22 cellular contexts compared by ENCODE assay signal in the genomic region with DNA sequence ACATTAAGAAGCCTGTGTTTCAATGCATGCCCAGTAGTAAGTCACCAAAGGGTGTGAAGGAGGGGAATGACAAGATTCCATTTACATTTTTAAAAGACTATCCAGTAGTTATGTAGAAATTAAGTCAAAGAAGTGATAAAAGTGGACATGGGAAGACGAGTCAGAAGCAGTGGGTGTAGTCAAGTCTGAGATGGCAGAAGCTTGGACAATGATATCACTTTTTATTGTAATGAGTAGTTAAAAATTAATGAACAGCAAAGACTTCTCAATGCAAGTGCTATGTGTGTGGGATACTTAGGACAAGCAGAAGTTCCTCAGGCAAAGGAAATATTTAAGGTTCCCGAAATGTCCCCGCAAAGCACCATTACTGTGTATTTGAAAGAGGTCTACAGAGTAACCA.
DNase-seq lines count a peak whose midpoint lies in the region; ATAC-seq, FAIRE-seq and TF ChIP-seq lines count a peak whose summit lies in the region.
"Had no signal": no experiment of that assay in that cellular context is flagged by ENCODE, and none has a peak within 500 bp of the region (broad histone marks: within the 10 kb centered on the region; RNA-seq: fewer than 3 reads in every experiment).

No MANE protein-coding gene starts in this region.

- in situ Hi-C loops in ACHN (cut with HindIII; ENCODE audit: low pct_ligation_motif_present, low pct_unique_long_range_greater_than_20kb, low sequenced_read_pairs), result no loop called here

- peaks cover 29% of the 10 kb centered on the region for H3K36me3 Mint-ChIP-seq in nephron progenitor cell (ENCODE audit: low read depth)
- H3K36me3 Mint-ChIP-seq: CD8-positive, alpha-beta T cell had no signal

- TF ChIP-seq POLR2A in H54 (IDR thresholded peaks at IDR 0.05; ENCODE audit: low read depth, low read length) (no peak), ovary (IDR thresholded peaks at IDR 0.05) (no peak), GM12891 (IDR thresholded peaks at IDR 0.05; ENCODE audit: low read depth, low read length) (no peak)

- no peak overlapping the region for H3K27ac Mint-ChIP-seq in nephron progenitor cell
- H3K27ac Mint-ChIP-seq: CD8-positive, alpha-beta T cell had no signal

- no peak for TF ChIP-seq EP300 in ovary (IDR thresholded peaks at IDR 0.05)

- intact Hi-C loops in left colon (cut with DNase I, micrococcal nuclease), result no loop called here
- intact Hi-C loops in ovary (cut with DNase I), result no loop called here

- H3K4me3 ChIP-seq in epithelial cell of proximal tubule (ENCODE audit: low read depth, low read length) (no peak overlapping the region), ovary (no peak overlapping the region)

- no peak overlapping the region for H3K4me3 Mint-ChIP-seq in nephron progenitor cell
- H3K4me3 Mint-ChIP-seq: CD8-positive, alpha-beta T cell had no signal

- no peaks in the 10 kb centered on the region for H3K27me3 ChIP-seq in ovary

- peak; percentile 57 for FAIRE-seq in H54 (lab: Jason Lieb, UNC)
- FAIRE-seq in GM12891 (lab: Jason Lieb, UNC), result no peak

- H3K4me1 ChIP-seq in ovary (ENCODE audit: insufficient read depth), result no peaks in the 10 kb centered on the region

- H3K27ac ChIP-seq in substantia nigra (ENCODE audit: low read depth, low read length, poor library complexity, severe bottlenecking) (no peak overlapping the region), ovary (no peak overlapping the region)
- H3K27ac ChIP-seq: KMS-11 had no signal

- TF ChIP-seq CTCF in epithelial cell of proximal tubule (conservative IDR thresholded peaks at IDR 0.05; ENCODE audit: low read depth, low read length) (no peak), ovary (IDR thresholded peaks at IDR 0.05) (no peak), nephron progenitor cell (IDR thresholded peaks at IDR 0.05) (no peak)

- H3K9me3 Mint-ChIP-seq in nephron progenitor cell, result no peaks in the 10 kb centered on the region
- H3K9me3 Mint-ChIP-seq: CD8-positive, alpha-beta T cell had no signal

- H3K9me3 ChIP-seq in ovary, result no peaks in the 10 kb centered on the region

- 95 to 96% (median 95%) methylated on average over 3 of the region's 3 CpGs for WGBS in ovary, 3 donors

- peaks cover 3% of the 10 kb centered on the region for H3K4me1 Mint-ChIP-seq in nephron progenitor cell

- H3K36me3 ChIP-seq in ovary, result no peaks in the 10 kb centered on the region

- no peaks in the 10 kb centered on the region for H3K27me3 Mint-ChIP-seq in nephron progenitor cell (ENCODE audit: low read depth, poor library complexity)

- peak; percentile 35 for ATAC-seq in left colon
- ATAC-seq: CD8-positive, alpha-beta T cell had no signal

- DNase-seq in ACHN (peak; percentile 37), H54 (ENCODE audit: insufficient read length, low spot score) (no peak), epithelial cell of proximal tubule (ENCODE audit: low read depth) (peak; percentile 57), left colon (no peak), substantia nigra (lab: John Stamatoyannopoulos, UW) (no peak), ovary (no peak), GM12891 (ENCODE audit: insufficient read length, low spot score) (no peak), nephron progenitor cell (no peak)
- DNase-seq: 8988T; AML-193; C1 segment of cervical spinal cord; Calu3; CD8-positive, alpha-beta T cell; GOT3; IMR-90; NCI-H1105 treated with DMSO at 0.1 percent for 48 hours; NCI-H2029 treated with DMSO at 0.1 percent for 48 hours; NCI-H226; NCI-H524; NCI-H774; NK-92 treated with Interleukin-12 subunit alpha and Interleukin-12 subunit beta, amount 100 ng/mL, for 24 hours had no signal

TF ChIP-seq in GM12891, 5 proteins besides CTCF, POLR2A, EP300 and RAD21:
- TF ChIP-seq PAX5 (IDR thresholded peaks at IDR 0.05; ENCODE audit: insufficient read depth, low read length, severe bottlenecking) (no peak), POU2F2 (IDR thresholded peaks at IDR 0.05; ENCODE audit: low read depth, low read length) (no peak), TAF1 (IDR thresholded peaks at IDR 0.05; ENCODE audit: low read depth, low read length) (no peak), POLR2AphosphoS5 (IDR thresholded peaks at IDR 0.05; ENCODE audit: low read depth, low read length) (no peak), SPI1 (IDR thresholded peaks at IDR 0.05; ENCODE audit: low read depth, low read length) (no peak)

Comparison
In these comparisons a context has a peak if more than half of its experiments do, and no peak if none do; other contexts are left out.
1. DNase-seq: peak in ACHN (single experiment) and epithelial cell of proximal tubule (single experiment); none in H54 (single experiment), left colon (0 of 2), substantia nigra (0 of 49), ovary (0 of 5), GM12891 (single experiment) and nephron progenitor cell (single experiment).